16 cellular contexts compared by ENCODE assay signal in genomic region chr5:42745856-42746255, GRCh38. TPM values are rescaled to one million over a fixed set of nuclear protein-coding genes. Genes with fewer than 3 reads are reported as not detected.
A peak's percentile ranks its signal among the peaks of the same experiment; 100 is the strongest.
DNase-seq lines count a peak whose midpoint lies in the region; ATAC-seq and TF ChIP-seq lines count a peak whose summit lies in the region.
"Had no signal": no experiment of that assay in that cellular context is flagged by ENCODE, and none has a peak within 500 bp of the region (broad histone marks: within the 10 kb centered on the region; RNA-seq: fewer than 3 reads in every experiment).

No MANE protein-coding gene starts in this region.

- H3K27me3 ChIP-seq in HCT116 (ENCODE audit: insufficient read depth, low read length) (no peaks in the 10 kb centered on the region), mesendoderm (ENCODE audit: insufficient read depth, low read length, poor library complexity) (no peaks in the 10 kb centered on the region)

- ATAC-seq in HCT116, result no peak

- H3K4me1 ChIP-seq in HCT116 (ENCODE audit: control insufficient read depth in 1 of 2, insufficient read depth in 2 of 2, low read length in 2 of 2) (no peaks in the 10 kb centered on the region), mesendoderm (ENCODE audit: control insufficient read depth, low read depth, low read length) (no peaks in the 10 kb centered on the region)
- H3K4me1 ChIP-seq: Caco-2 had no signal

- no peak overlapping the region for H2BK120ac ChIP-seq in mesendoderm (ENCODE audit: low read depth, low read length)

- H3K36me3 ChIP-seq in HCT116 (ENCODE audit: control insufficient read depth in 1 of 2, insufficient read depth in 2 of 2, low read length in 2 of 2) (no peaks in the 10 kb centered on the region), mesendoderm (ENCODE audit: control insufficient read depth, insufficient read depth, low read length) (no peaks in the 10 kb centered on the region)

- H2BK15ac ChIP-seq in mesendoderm (replicated peaks; ENCODE audit: low read depth), result no peak overlapping the region

- no peak for DNase-seq in HCT116 (ENCODE audit: low read depth, low spot score)
- DNase-seq in NCI-H82 treated with DMSO at 0.1 percent for 48 hours (lab: John Stamatoyannopoulos, UW; ENCODE audit: unreplicated experiment), result peak; percentile 62
- DNase-seq in mesendoderm, result peak; percentile 5
- no peak for DNase-seq in NCI-H345 (lab: John Stamatoyannopoulos, UW)
- no peak for DNase-seq in HFFc6
- DNase-seq in MV-4-11 (lab: John Stamatoyannopoulos, UW), result no peak
- DNase-seq in HT-29 (ENCODE audit: low spot score), result no peak
- DNase-seq: AML-193; Caco-2; CD4-positive, alpha-beta T cell; DMS153; DMS79; GDM1; KG1 had no signal

- POLR2A ChIA-PET in HCT116 (lab: Charles Lee), result no interaction called here

- H3K4me3 Mint-ChIP-seq in HFFc6, result no peak overlapping the region
- H3K4me3 Mint-ChIP-seq: CD4-positive, alpha-beta T cell had no signal

- intact Hi-C loops in HCT116 (cut with micrococcal nuclease), result loop anchor here (5.0 kb wide), 1 partner anchor 141 kb away; no protein-coding TSS in a partner anchor

- no peaks in the 10 kb centered on the region for H3K79me1 ChIP-seq in mesendoderm (ENCODE audit: low read length)

- no peak overlapping the region for H3K18ac ChIP-seq in mesendoderm (ENCODE audit: low read length)

- H3K56ac ChIP-seq in mesendoderm (ENCODE audit: low read length), result no peak overlapping the region

- H3K4me3 ChIP-seq in HCT116 (replicated peaks in 1 of 2; ENCODE audit: low read depth in 1 of 2, low read length in 2 of 2), result no peak overlapping the region
- H3K4me3 ChIP-seq in mesendoderm (ENCODE audit: low read length), result no peak overlapping the region
- H3K4me3 ChIP-seq: GM23248 had no signal

- no peak overlapping the region for H3K9ac ChIP-seq in HCT116 (ENCODE audit: low read length)
- H3K9ac ChIP-seq in mesendoderm (ENCODE audit: low read length), result no peak overlapping the region
- H3K9ac ChIP-seq: GM23248 had no signal

- no peaks in the 10 kb centered on the region for H4K20me1 ChIP-seq in HCT116 (ENCODE audit: insufficient read depth)

- no peak overlapping the region for H3K23ac ChIP-seq in mesendoderm (ENCODE audit: low read length)

- H3K79me2 ChIP-seq in HCT116 (ENCODE audit: insufficient read depth, low read length), result no peaks in the 10 kb centered on the region
- no peaks in the 10 kb centered on the region for H3K79me2 ChIP-seq in mesendoderm (ENCODE audit: control insufficient read depth, insufficient read depth, low read length)

- no TSS peak for BruUV-seq in HCT116 (replicated peaks; lab: Mats Ljungman, UMichigan)

- RAD21 ChIA-PET in HCT116 (lab: Charles Lee; ENCODE audit: low non-redundant PET in 1 of 2, low total read pairs in 2 of 2, uncharacterized antibody in 2 of 2, unreplicated experiment in 2 of 2), result no interaction called here

- no peak overlapping the region for H3K4ac ChIP-seq in mesendoderm (ENCODE audit: low read depth, low read length)

- H4K5ac ChIP-seq in mesendoderm (ENCODE audit: low read length), result no peak overlapping the region

- H3K27ac Mint-ChIP-seq in HFFc6, result no peak overlapping the region
- H3K27ac Mint-ChIP-seq: CD4-positive, alpha-beta T cell had no signal

- no peak for TF ChIP-seq RAD21 in HCT116 (IDR thresholded peaks at IDR 0.05; ENCODE audit: low read depth)

- H3K27me3 Mint-ChIP-seq in HFFc6 (ENCODE audit: insufficient read depth), result peaks cover 5% of the 10 kb centered on the region
- H3K27me3 Mint-ChIP-seq: CD4-positive, alpha-beta T cell had no signal

- peak overlapping the region; percentile 15 for H2AFZ ChIP-seq in HCT116 (ENCODE audit: low read depth, low read length, poor library complexity, severe bottlenecking)
- H2AFZ ChIP-seq: GM23248 had no signal

- WGBS in mesendoderm (ENCODE audit: extremely low coverage, insufficient coverage, low lambda C conversion rate), result no CpG with 5 or more reads among the region's 3 CpGs

- no peak overlapping the region for H3K27ac ChIP-seq in HCT116 (ENCODE audit: low read depth, low read length)
- H3K27ac ChIP-seq in mesendoderm (ENCODE audit: low read depth, low read length), result no peak overlapping the region
- H3K27ac ChIP-seq: C4-2B, GM23248 had no signal

- no peak overlapping the region for H2BK5ac ChIP-seq in mesendoderm (ENCODE audit: low read length)

- H4K8ac ChIP-seq in mesendoderm (ENCODE audit: low read depth, low read length), result no peak overlapping the region

- TF ChIP-seq CTCF in HCT116 (IDR thresholded peaks at IDR 0.05 in 2 of 3, conservative IDR thresholded peaks at IDR 0.05 in 1 of 3; ENCODE audit: borderline replicate concordance in 1 of 3, insufficient read depth in 1 of 3, low read depth in 2 of 3, low read length in 2 of 3), result no peak
- no peak for TF ChIP-seq CTCF in HFFc6 (IDR thresholded peaks at IDR 0.05)

- no peaks in the 10 kb centered on the region for H3K9me3 ChIP-seq in HCT116 (ENCODE audit: control insufficient read depth in 1 of 2, insufficient read depth in 1 of 2, low read depth in 1 of 2, low read length in 2 of 2)

- CTCF ChIA-PET in HCT116 (lab: Charles Lee), result interaction anchor here (0.7 to 2.4 kb wide), 9 partner anchors 9 to 889 kb away, joined by 3 to 7 read pairs (median 4); no protein-coding TSS in a partner anchor

- TF ChIP-seq POLR2A in HCT116 (IDR thresholded peaks at IDR 0.05; ENCODE audit: borderline replicate concordance, extremely low read depth, insufficient read depth, insufficient read length), result no peak

- H3K9me3 Mint-ChIP-seq in HFFc6, result no peaks in the 10 kb centered on the region
- H3K9me3 Mint-ChIP-seq: CD4-positive, alpha-beta T cell had no signal

- H2AK5ac ChIP-seq in mesendoderm (ENCODE audit: low read length), result no peak overlapping the region

- H3K9me2 ChIP-seq in HCT116 (ENCODE audit: insufficient read depth), result no peaks in the 10 kb centered on the region

- H3K4me1 Mint-ChIP-seq in HFFc6 (ENCODE audit: low read depth), result no peaks in the 10 kb centered on the region

- no peak overlapping the region for H3K4me2 ChIP-seq in HCT116 (ENCODE audit: low read length)
- H3K4me2 ChIP-seq in mesendoderm (ENCODE audit: low read length), result no peak overlapping the region

- H3K36me3 Mint-ChIP-seq in HFFc6 (ENCODE audit: low read depth), result no peaks in the 10 kb centered on the region

TF ChIP-seq in HCT116, 20 proteins besides CTCF, POLR2A, EP300 and RAD21:
- TF ChIP-seq CBX3 (IDR thresholded peaks at IDR 0.05; ENCODE audit: low read depth), result no peak
- TF ChIP-seq SP1 (IDR thresholded peaks at IDR 0.05; ENCODE audit: low read depth), result no peak
- TF ChIP-seq EZH2phosphoT487 (IDR thresholded peaks at IDR 0.05; ENCODE audit: borderline replicate concordance), result no peak
- no peak for TF ChIP-seq REST (IDR thresholded peaks at IDR 0.05; ENCODE audit: low read depth)
- no peak for TF ChIP-seq EGR1 (IDR thresholded peaks at IDR 0.05; ENCODE audit: low read depth)
- no peak for TF ChIP-seq SRF (IDR thresholded peaks at IDR 0.05; ENCODE audit: low read depth)

RNA-seq across cellular contexts. Expression of gene CCDC152, which starts 10.8 kb away (rescaled TPM):
- not detected for total RNA-seq in HCT116 (2021; ENCODE audit: unreplicated experiment)
- 0.14 TPM in 1 of 2 replicates, not detected in the other for polyA plus RNA-seq in HCT116 (2012)
- 8.2 TPM for polyA plus RNA-seq in mesendoderm (2013, experiment 1 of 2)
- polyA plus RNA-seq in mesendoderm (2013, experiment 2 of 2), result 8.8 TPM
- 1 to 10 TPM in 4 of 6 experiments, under 1 TPM in 2; 0.47 to 7.2 (median 5.6) TPM for total RNA-seq in HFFc6 (2021; fragmentation: NEBNext Ultra II Directional; extraction: Animal tissue kit (Norgen Biotek cat#: 25700))
- total RNA-seq in HT-29 (2014; rRNA removed; shearing (Covaris generic)), result not detected in 2 replicates
- total RNA-seq: Caco-2 had no signal

Comparison
In these comparisons a context has a peak if more than half of its experiments do, and no peak if none do; other contexts are left out.
1. DNase-seq: peak in NCI-H82 treated with DMSO at 0.1 percent for 48 hours (single experiment) and mesendoderm (single experiment); none in HCT116 (single experiment), NCI-H345 (single experiment), HFFc6 (single experiment), MV-4-11 (single experiment) and HT-29 (single experiment).